In the genomic region with DNA sequence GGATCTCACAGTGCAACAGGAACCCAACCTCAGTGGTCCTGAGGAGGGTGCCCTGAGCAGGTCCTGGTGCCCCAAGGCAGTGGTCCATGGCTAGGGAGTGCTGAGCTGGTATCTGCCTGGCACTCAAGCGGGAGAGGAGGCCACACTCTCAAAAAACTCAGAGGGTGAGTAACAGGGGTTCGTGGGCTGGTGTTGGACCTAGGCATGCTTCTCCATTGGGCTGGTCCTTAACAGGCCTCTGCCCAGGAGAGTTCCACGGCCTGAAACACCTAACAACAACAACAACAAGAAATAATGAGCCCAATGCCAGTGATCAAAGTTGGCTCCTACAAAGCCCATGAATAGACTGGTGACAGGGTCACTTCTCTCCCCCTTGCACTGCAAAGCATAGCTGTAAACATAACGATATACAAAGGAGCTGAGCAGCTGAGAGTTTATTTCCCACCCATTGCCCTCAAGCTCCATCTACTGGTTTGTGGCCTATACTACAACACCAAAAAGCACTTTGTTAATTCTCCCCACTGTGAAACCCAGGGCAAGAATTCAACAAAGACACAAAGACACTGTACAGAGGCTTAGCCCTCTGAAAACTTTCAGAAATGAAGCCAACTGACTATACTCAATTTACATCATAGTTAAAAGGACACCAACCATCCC, we compare ENCODE assay signal across 14 cellular contexts.
DNase-seq lines count a peak whose midpoint lies in the region; ATAC-seq and TF ChIP-seq lines count a peak whose summit lies in the region.
"Had no signal": no experiment of that assay in that cellular context is flagged by ENCODE, and none has a peak within 500 bp of the region (broad histone marks: within the 10 kb centered on the region; RNA-seq: fewer than 3 reads in every experiment).

No MANE protein-coding gene starts in this region.

- no peaks in the 10 kb centered on the region for H3K4me1 Mint-ChIP-seq in type B pancreatic cell (ENCODE audit: unreplicated experiment)
- H3K4me1 Mint-ChIP-seq: stimulated activated naive CD8-positive, alpha-beta T cell treated with anti-CD3 and anti-CD28 coated beads, Interleukin-15, amount 100 ng/mL, for 72 hours had no signal

- TF ChIP-seq CTCF in type B pancreatic cell (conservative IDR thresholded peaks at IDR 0.05) (peak; percentile 32), transverse colon (IDR thresholded peaks at IDR 0.05) (no peak)

- no peak overlapping the region for H3K27ac Mint-ChIP-seq in type B pancreatic cell
- H3K27ac Mint-ChIP-seq: CD8-positive, alpha-beta T cell; stimulated activated naive CD8-positive, alpha-beta T cell treated with anti-CD3 and anti-CD28 coated beads, Interleukin-15, amount 100 ng/mL, for 72 hours had no signal

- H3K4me3 ChIP-seq in transverse colon (no peak overlapping the region), right cardiac atrium (ENCODE audit: low read length) (no peak overlapping the region)
- H3K4me3 ChIP-seq: PC-9, prostate gland had no signal

- no peak for TF ChIP-seq EP300 in transverse colon (IDR thresholded peaks at IDR 0.05; ENCODE audit: low read depth)

- intact Hi-C loops in transverse colon (cut with DNase I; ENCODE audit: low total_unique reads), result no loop called here
- intact Hi-C loops in right cardiac atrium (cut with DNase I), result no loop called here

- H3K27me3 ChIP-seq in transverse colon (no peaks in the 10 kb centered on the region), right cardiac atrium (ENCODE audit: control insufficient read depth, insufficient read depth) (no peaks in the 10 kb centered on the region)

- WGBS in transverse colon (ENCODE audit: low coverage in 1 of 2), 2 donors, result 20 to 45% methylated on average over 1 to 4 of the region's 4 CpGs
- 57% methylated on average over 4 of the region's 4 CpGs for WGBS in right cardiac atrium

- TF ChIP-seq POLR2A in transverse colon (IDR thresholded peaks at IDR 0.05), result no peak

- H3K27ac ChIP-seq in transverse colon (no peak overlapping the region), right cardiac atrium (ENCODE audit: low read length) (no peak overlapping the region)
- H3K27ac ChIP-seq: PC-9, prostate gland had no signal

- H3K36me3 Mint-ChIP-seq in type B pancreatic cell, result no peaks in the 10 kb centered on the region
- H3K36me3 Mint-ChIP-seq: CD8-positive, alpha-beta T cell had no signal

- DNase-seq in SIG-M5 treated with dmso at 0.1 percent for 504 hours (lab: John Stamatoyannopoulos, UW; ENCODE audit: unreplicated experiment) (peak; percentile 25), SIG-M5 (lab: John Stamatoyannopoulos, UW) (no peak), HPDE6-E6E7 (ENCODE audit: extremely low spot score) (peak; percentile 11), astrocyte of the hippocampus (ENCODE audit: low read depth, low spot score) (peak; percentile 14), type B pancreatic cell (ENCODE audit: extremely low spot score, unreplicated experiment) (no peak), GDM1 (lab: John Stamatoyannopoulos, UW) (no peak), transverse colon (no peak), right cardiac atrium (no peak)
- DNase-seq: activated T-cell treated with anti-CD3 and anti-CD28 coated beads, Interleukin-2, amount 50 U/mL, for 48 hours; CD8-positive, alpha-beta T cell; HCEC 1CT; PC-9; stimulated activated naive CD8-positive, alpha-beta T cell treated with anti-CD3 and anti-CD28 coated beads, Interleukin-15, amount 100 ng/mL, for 72 hours had no signal

- H3K9me3 Mint-ChIP-seq in type B pancreatic cell, result peaks cover 14% of the 10 kb centered on the region

- ATAC-seq in right cardiac atrium, result no peak
- ATAC-seq: CD8-positive, alpha-beta T cell; stimulated activated naive CD8-positive, alpha-beta T cell treated with anti-CD3 and anti-CD28 coated beads, Interleukin-15, amount 100 ng/mL, for 72 hours had no signal

- in situ Hi-C loops in transverse colon (cut with MboI; ENCODE audit: low pct_ligation_motif_present in 1 of 4, low pct_unique_long_range_greater_than_20kb in 1 of 4, low sequenced_read_pairs in 3 of 4), result no loop called here

- no peak overlapping the region for H3K4me3 Mint-ChIP-seq in type B pancreatic cell
- H3K4me3 Mint-ChIP-seq: CD8-positive, alpha-beta T cell; stimulated activated naive CD8-positive, alpha-beta T cell treated with anti-CD3 and anti-CD28 coated beads, Interleukin-15, amount 100 ng/mL, for 72 hours had no signal

- H3K4me1 ChIP-seq in transverse colon (no peaks in the 10 kb centered on the region), right cardiac atrium (ENCODE audit: control insufficient read depth, insufficient read depth, low read length) (no peaks in the 10 kb centered on the region)
- H3K4me1 ChIP-seq: prostate gland had no signal

- no peaks in the 10 kb centered on the region for H3K36me3 ChIP-seq in transverse colon
- H3K36me3 ChIP-seq: prostate gland had no signal

- H3K27me3 Mint-ChIP-seq in type B pancreatic cell, result no peaks in the 10 kb centered on the region
- H3K27me3 Mint-ChIP-seq: stimulated activated naive CD8-positive, alpha-beta T cell treated with anti-CD3 and anti-CD28 coated beads, Interleukin-15, amount 100 ng/mL, for 72 hours had no signal

- H3K9me3 ChIP-seq in transverse colon (peaks cover 0 to 4% of the 10 kb centered on the region in 2 donors), right cardiac atrium (ENCODE audit: control insufficient read depth, low read length) (no peaks in the 10 kb centered on the region)
- H3K9me3 ChIP-seq: prostate gland had no signal

Comparison
In these comparisons a context has a peak if more than half of its experiments do, and no peak if none do; other contexts are left out.
1. DNase-seq: peak in SIG-M5 treated with dmso at 0.1 percent for 504 hours (single experiment), HPDE6-E6E7 (single experiment) and astrocyte of the hippocampus (single experiment); none in SIG-M5 (single experiment), type B pancreatic cell (single experiment), GDM1 (single experiment), transverse colon (single experiment) and right cardiac atrium (0 of 3).